Comparison of ENCODE assay signal across 26 cellular contexts in genomic region chr17:19023209-19023999, GRCh38. TPM values are rescaled to one million over a fixed set of nuclear protein-coding genes. Genes with fewer than 3 reads are reported as not detected.
A peak's percentile ranks its signal among the peaks of the same experiment; 100 is the strongest.
DNase-seq lines count a peak whose midpoint lies in the region; ATAC-seq and TF ChIP-seq lines count a peak whose summit lies in the region.
"Had no signal": no experiment of that assay in that cellular context is flagged by ENCODE, and none has a peak within 500 bp of the region (broad histone marks: within the 10 kb centered on the region; RNA-seq: fewer than 3 reads in every experiment).

No MANE protein-coding gene starts in this region.

- no peak overlapping the region for H3K4me3 ChIP-seq in RWPE2 (ENCODE audit: severe bottlenecking)
- no peak overlapping the region for H3K4me3 ChIP-seq in right cardiac atrium (ENCODE audit: low read length)
- no peak overlapping the region for H3K4me3 ChIP-seq in left lung
- no peak overlapping the region for H3K4me3 ChIP-seq in osteoblast (ENCODE audit: insufficient read depth, low read length)
- H3K4me3 ChIP-seq: adrenal gland, psoas muscle, SJSA1 had no signal

- H3K9me3 ChIP-seq in RWPE2 (ENCODE audit: severe bottlenecking) (no peaks in the 10 kb centered on the region), right cardiac atrium (ENCODE audit: control insufficient read depth, low read length) (no peaks in the 10 kb centered on the region), left lung (no peaks in the 10 kb centered on the region), osteoblast (ENCODE audit: low read depth, low read length) (no peaks in the 10 kb centered on the region)
- H3K9me3 ChIP-seq: adrenal gland, psoas muscle, SJSA1 had no signal

- no peak overlapping the region for H3K4me2 ChIP-seq in osteoblast (ENCODE audit: insufficient read depth, low read length)

- peak overlapping the region; percentile 90 for H3K27ac Mint-ChIP-seq in activated naive CD8-positive, alpha-beta T cell
- H3K27ac Mint-ChIP-seq in activated naive CD8-positive, alpha-beta T cell treated with anti-CD3 and anti-CD28 coated beads, Interleukin-2, amount 50 U/mL, for 24 hours: no peak overlapping the region
- peak overlapping the region; percentile 52 for H3K27ac Mint-ChIP-seq in stimulated activated naive B cell treated with anti-CD40 and anti-IgM and Interleukin-4, amounts not matched to agents 10 μg/mL and 1 μg/mL and 100 μg/mL, for 72 hours
- H3K27ac Mint-ChIP-seq: activated T-helper 17 cell treated with anti-CD3 and anti-CD28 coated beads, Interleukin-2, amount 50 U/mL, for 72 hours; T-helper 1 cell treated with Interleukin-12 subunit alpha and Interleukin-12 subunit beta and Interleukin-4 antibody, amounts not matched to agents 30 μg/mL and 1 μg/mL, for 36 hours had no signal

- H3K27ac ChIP-seq in RWPE2 (ENCODE audit: poor library complexity, severe bottlenecking) (no peak overlapping the region), right cardiac atrium (ENCODE audit: low read length) (no peak overlapping the region), left lung (no peak overlapping the region), osteoblast (ENCODE audit: low read depth, low read length) (no peak overlapping the region)
- H3K27ac ChIP-seq: adrenal gland, brain microvascular endothelial cell, C4-2B, psoas muscle, SJSA1 had no signal

- WGBS in right cardiac atrium: 76% methylated on average over 9 of the region's 9 CpGs

- H3K27me3 ChIP-seq in RWPE2 (ENCODE audit: insufficient read depth, poor library complexity, severe bottlenecking) (no peaks in the 10 kb centered on the region), right cardiac atrium (ENCODE audit: control insufficient read depth, insufficient read depth) (no peaks in the 10 kb centered on the region), left lung (no peaks in the 10 kb centered on the region), osteoblast (ENCODE audit: insufficient read depth, low read length) (no peaks in the 10 kb centered on the region)
- H3K27me3 ChIP-seq: adrenal gland, SJSA1 had no signal

- H3K36me3 Mint-ChIP-seq in activated naive CD8-positive, alpha-beta T cell: peaks cover 4% of the 10 kb centered on the region
- H3K36me3 Mint-ChIP-seq in activated naive CD8-positive, alpha-beta T cell treated with anti-CD3 and anti-CD28 coated beads, Interleukin-2, amount 50 U/mL, for 24 hours (ENCODE audit: low read depth): peaks cover 7% of the 10 kb centered on the region
- peaks cover 21 to 43% of the 10 kb centered on the region in 2 donors for H3K36me3 Mint-ChIP-seq in stimulated activated naive B cell treated with anti-CD40 and anti-IgM and Interleukin-4, amounts not matched to agents 10 μg/mL and 1 μg/mL and 100 μg/mL, for 72 hours

- H3K79me2 ChIP-seq in osteoblast (ENCODE audit: insufficient read depth, low read length): no peaks in the 10 kb centered on the region

- H3K36me3 ChIP-seq in RWPE2 (ENCODE audit: low read depth) (no peaks in the 10 kb centered on the region), left lung (no peaks in the 10 kb centered on the region), osteoblast (ENCODE audit: insufficient read depth, low read length) (no peaks in the 10 kb centered on the region)
- H3K36me3 ChIP-seq: adrenal gland, brain microvascular endothelial cell, SJSA1 had no signal

- no peak for TF ChIP-seq CTCF in RWPE2 (IDR thresholded peaks at IDR 0.05; ENCODE audit: poor library complexity, severe bottlenecking)
- TF ChIP-seq CTCF in left lung (IDR thresholded peaks at IDR 0.05): no peak
- TF ChIP-seq CTCF in osteoblast (IDR thresholded peaks at IDR 0.05; ENCODE audit: extremely low read depth, low read depth, low read length): no peak

- no peaks in the 10 kb centered on the region for H3K9me3 Mint-ChIP-seq in activated naive CD8-positive, alpha-beta T cell (ENCODE audit: low read depth)
- H3K9me3 Mint-ChIP-seq in activated naive CD8-positive, alpha-beta T cell treated with anti-CD3 and anti-CD28 coated beads, Interleukin-2, amount 50 U/mL, for 24 hours: no peaks in the 10 kb centered on the region
- no peaks in the 10 kb centered on the region for H3K9me3 Mint-ChIP-seq in stimulated activated naive B cell treated with anti-CD40 and anti-IgM and Interleukin-4, amounts not matched to agents 10 μg/mL and 1 μg/mL and 100 μg/mL, for 72 hours
- H3K9me3 Mint-ChIP-seq: activated T-helper 17 cell treated with anti-CD3 and anti-CD28 coated beads, Interleukin-2, amount 50 U/mL, for 72 hours; neural crest cell; T-helper 1 cell treated with Interleukin-12 subunit alpha and Interleukin-12 subunit beta and Interleukin-4 antibody, amounts not matched to agents 30 μg/mL and 1 μg/mL, for 36 hours had no signal

- H3K4me1 Mint-ChIP-seq in activated naive CD8-positive, alpha-beta T cell (ENCODE audit: low read depth): peaks cover 24% of the 10 kb centered on the region
- H3K4me1 Mint-ChIP-seq in activated naive CD8-positive, alpha-beta T cell treated with anti-CD3 and anti-CD28 coated beads, Interleukin-2, amount 50 U/mL, for 24 hours: peaks cover 19% of the 10 kb centered on the region
- H3K4me1 Mint-ChIP-seq in stimulated activated naive B cell treated with anti-CD40 and anti-IgM and Interleukin-4, amounts not matched to agents 10 μg/mL and 1 μg/mL and 100 μg/mL, for 72 hours: peaks cover 26 to 28% of the 10 kb centered on the region in 2 donors

- no peak overlapping the region for H3K4me3 Mint-ChIP-seq in activated naive CD8-positive, alpha-beta T cell
- no peak overlapping the region for H3K4me3 Mint-ChIP-seq in activated naive CD8-positive, alpha-beta T cell treated with anti-CD3 and anti-CD28 coated beads, Interleukin-2, amount 50 U/mL, for 24 hours
- H3K4me3 Mint-ChIP-seq in stimulated activated naive B cell treated with anti-CD40 and anti-IgM and Interleukin-4, amounts not matched to agents 10 μg/mL and 1 μg/mL and 100 μg/mL, for 72 hours: no peak overlapping the region
- H3K4me3 Mint-ChIP-seq: neural crest cell; T-helper 1 cell treated with Interleukin-12 subunit alpha and Interleukin-12 subunit beta and Interleukin-4 antibody, amounts not matched to agents 30 μg/mL and 1 μg/mL, for 36 hours had no signal

- intact Hi-C loops in right cardiac atrium (cut with DNase I): no loop called here
- intact Hi-C loops in left lung (cut with DNase I): no loop called here

- no peaks in the 10 kb centered on the region for H3K27me3 Mint-ChIP-seq in activated naive CD8-positive, alpha-beta T cell
- no peaks in the 10 kb centered on the region for H3K27me3 Mint-ChIP-seq in activated naive CD8-positive, alpha-beta T cell treated with anti-CD3 and anti-CD28 coated beads, Interleukin-2, amount 50 U/mL, for 24 hours
- no peaks in the 10 kb centered on the region for H3K27me3 Mint-ChIP-seq in stimulated activated naive B cell treated with anti-CD40 and anti-IgM and Interleukin-4, amounts not matched to agents 10 μg/mL and 1 μg/mL and 100 μg/mL, for 72 hours
- H3K27me3 Mint-ChIP-seq: activated T-helper 17 cell treated with anti-CD3 and anti-CD28 coated beads, Interleukin-2, amount 50 U/mL, for 72 hours had no signal

- no peak for DNase-seq in activated naive CD8-positive, alpha-beta T cell treated with anti-CD3 and anti-CD28 coated beads, Interleukin-2, amount 50 U/mL, for 24 hours
- peak; percentile 32 for DNase-seq in RWPE2 (ENCODE audit: low spot score)
- peak in 2 of 3 donors; percentile 4 to 24 for DNase-seq in right cardiac atrium
- no peak for DNase-seq in stimulated activated naive B cell treated with anti-CD40 and anti-IgM and Interleukin-4, amounts not matched to agents 10 μg/mL and 1 μg/mL and 100 μg/mL, for 72 hours
- no peak for DNase-seq in ACHN
- DNase-seq in left lung: no peak
- no peak for DNase-seq in osteoblast (ENCODE audit: insufficient read length, low spot score, missing footprints)
- DNase-seq: adrenal gland; brain microvascular endothelial cell; effector CD4-positive, alpha-beta T cell; midbrain; NCI-H1694 treated with DMSO at 0.1 percent for 48 hours; NCI-H524 treated with DMSO at 0.1 percent for 48 hours; NK-92 treated with Interleukin-12 subunit alpha and Interleukin-12 subunit beta, amount 100 ng/mL, for 24 hours; stimulated activated CD4-positive, alpha-beta T cell treated with anti-CD3 and anti-CD28 coated beads, Interleukin-1b, Interleukin-23, amount 100 ng/mL, for 48 hours; substantia nigra had no signal

- no peaks in the 10 kb centered on the region for H4K20me1 ChIP-seq in osteoblast (ENCODE audit: insufficient read depth, low read length)

- in situ Hi-C loops in ACHN (cut with HindIII; ENCODE audit: low pct_ligation_motif_present, low pct_unique_long_range_greater_than_20kb, low sequenced_read_pairs): no loop called here

- H3K4me1 ChIP-seq in RWPE2 (ENCODE audit: insufficient read depth, poor library complexity, severe bottlenecking): no peaks in the 10 kb centered on the region
- no peaks in the 10 kb centered on the region for H3K4me1 ChIP-seq in right cardiac atrium (ENCODE audit: control insufficient read depth, insufficient read depth, low read length)
- no peaks in the 10 kb centered on the region for H3K4me1 ChIP-seq in left lung
- no peaks in the 10 kb centered on the region for H3K4me1 ChIP-seq in osteoblast (ENCODE audit: insufficient read depth, low read length)
- H3K4me1 ChIP-seq: adrenal gland, psoas muscle, SJSA1 had no signal

- no peak for ATAC-seq in activated naive CD8-positive, alpha-beta T cell treated with anti-CD3 and anti-CD28 coated beads, Interleukin-2, amount 50 U/mL, for 24 hours
- 0 out of 3 replicates have a peak, but pooled peaks have one; percentile 6 for ATAC-seq in RWPE2 (ENCODE audit: low read depth)
- ATAC-seq in right cardiac atrium: no peak
- no peak for ATAC-seq in stimulated activated naive B cell treated with anti-CD40 and anti-IgM and Interleukin-4, amounts not matched to agents 10 μg/mL and 1 μg/mL and 100 μg/mL, for 72 hours (replicated peaks)
- ATAC-seq in left lung: no peak
- ATAC-seq: HCT116, Panc1, psoas muscle had no signal

- no peak overlapping the region for H2AFZ ChIP-seq in osteoblast (ENCODE audit: low read length)

RNA-seq across cellular contexts. Expression of gene FAM83G, which starts 18.8 kb away (rescaled TPM):
- total RNA-seq in right cardiac atrium: 10 to 100 TPM; 27.7 to 40.2 (median 30.3) TPM
- 18.7 TPM for polyA plus RNA-seq in right cardiac atrium
- 10 to 100 TPM in 1 of 2 donors, 1 to 10 TPM in 1; 8.8 to 12.1 TPM for total RNA-seq in left lung
- 9.1 and 11.6 TPM in 2 replicates for total RNA-seq in osteoblast

RNA-seq across cellular contexts. Expression of gene GRAP, which starts 23.4 kb away (rescaled TPM):
- 1 to 10 TPM; 2.8 to 4.1 (median 3.6) TPM for total RNA-seq in right cardiac atrium
- polyA plus RNA-seq in right cardiac atrium: 2.3 TPM
- total RNA-seq in left lung: 10 to 100 TPM in 1 of 2 donors, 1 to 10 TPM in 1; 5.4 to 10.6 TPM
- total RNA-seq in osteoblast: under 0.01 TPM in 1 of 2 replicates, not detected in the other
- total RNA-seq: LHCN-M2 had no signal

Comparison
In these comparisons a context has a peak if more than half of its experiments do, and no peak if none do; other contexts are left out.
1. DNase-seq: peak in RWPE2 (single experiment) and right cardiac atrium (2 of 3); none in activated naive CD8-positive, alpha-beta T cell treated with anti-CD3 and anti-CD28 coated beads, Interleukin-2, amount 50 U/mL, for 24 hours (single experiment), stimulated activated naive B cell treated with anti-CD40 and anti-IgM and Interleukin-4, amounts not matched to agents 10 μg/mL and 1 μg/mL and 100 μg/mL, for 72 hours (single experiment), ACHN (single experiment), left lung (0 of 2) and osteoblast (single experiment).